Comparison of ENCODE assay signal across 5 cellular contexts in genomic region chr9:109005678-109006077, GRCh38.
"Had no signal": no experiment of that assay in that cellular context is flagged by ENCODE, and none has a peak within 500 bp of the region (broad histone marks: within the 10 kb centered on the region; RNA-seq: fewer than 3 reads in every experiment).

No MANE protein-coding gene starts in this region.

- DNase-seq: H9, HCEC 1CT had no signal

- FAIRE-seq: H1, HepG2 had no signal

- ATAC-seq: GM23338, HepG2 had no signal

- H3K4me3 ChIP-seq: GM23338 had no signal
